22 cellular contexts compared by ENCODE assay signal in genomic region chr9:80501635-80502034, GRCh38.
DNase-seq lines count a peak whose midpoint lies in the region; ATAC-seq lines count a peak whose summit lies in the region.
"Had no signal": no experiment of that assay in that cellular context is flagged by ENCODE, and none has a peak within 500 bp of the region (broad histone marks: within the 10 kb centered on the region; RNA-seq: fewer than 3 reads in every experiment).

No MANE protein-coding gene starts in this region.

- no peaks in the 10 kb centered on the region for H3K9me3 Mint-ChIP-seq in activated CD4-positive, alpha-beta T cell treated with anti-CD3 and anti-CD28 coated beads for 36 hours (ENCODE audit: low read depth)
- H3K9me3 Mint-ChIP-seq: activated T-cell treated with anti-CD3 and anti-CD28 coated beads, Interleukin-2, amount 50 U/mL, for 24 hours had no signal

- peak; percentile 54 for DNase-seq in ELR (ENCODE audit: low read depth)
- DNase-seq in adipocyte (ENCODE audit: low read depth): peak; percentile 59
- DNase-seq in fibroblast of gingiva (ENCODE audit: low read depth): peak; percentile 13
- peak; percentile 39 for DNase-seq in myocyte (ENCODE audit: low read depth)
- DNase-seq in NCI-H2171 treated with DMSO at 0.1 percent for 48 hours (lab: John Stamatoyannopoulos, UW): no peak
- no peak for DNase-seq in activated CD8-positive, alpha-beta memory T cell treated with anti-CD3 and anti-CD28 coated beads for 24 hours
- DNase-seq in activated CD4-positive, alpha-beta T cell treated with anti-CD3 and anti-CD28 coated beads for 36 hours: no peak
- DNase-seq: activated CD8-positive, alpha-beta T cell treated with anti-CD3 and anti-CD28 coated beads, Interleukin-2, amount 10 ng/mL, durations not matched to agents 7 days and 5 days; activated T-cell treated with anti-CD3 and anti-CD28 coated beads, Interleukin-2, amount 50 U/mL, for 24 hours; adrenal gland; dermis blood vessel endothelial cell; left colon; NCI-H1092; NCI-H2029 treated with DMSO at 0.1 percent for 48 hours; NCI-H446; SHP77; sigmoid colon; uterus had no signal

- no peaks in the 10 kb centered on the region for H3K9me3 ChIP-seq in adipocyte (ENCODE audit: control insufficient read depth, low read length)
- H3K9me3 ChIP-seq: adrenal gland, HAP-1, sigmoid colon, uterus had no signal

- H3K4me1 ChIP-seq in adipocyte (ENCODE audit: control insufficient read depth, insufficient read depth, low read length): no peaks in the 10 kb centered on the region
- H3K4me1 ChIP-seq: adrenal gland, HAP-1, uterus had no signal

- H3K27me3 ChIP-seq in adipocyte (replicated peaks; ENCODE audit: control insufficient read depth, insufficient read depth, low read length): no peaks in the 10 kb centered on the region
- H3K27me3 ChIP-seq: adrenal gland, sigmoid colon, uterus had no signal

- H3K4me1 Mint-ChIP-seq in activated CD4-positive, alpha-beta T cell treated with anti-CD3 and anti-CD28 coated beads for 36 hours: no peaks in the 10 kb centered on the region

- H3K4me3 ChIP-seq in adipocyte (ENCODE audit: low read length): no peak overlapping the region
- H3K4me3 ChIP-seq: adrenal gland, HAP-1, sigmoid colon, uterus had no signal

- H3K36me3 ChIP-seq in adipocyte (ENCODE audit: control insufficient read depth, insufficient read depth, low read length, severe bottlenecking): no peaks in the 10 kb centered on the region
- H3K36me3 ChIP-seq: adrenal gland, HAP-1, sigmoid colon, uterus had no signal

- intact Hi-C loops in activated CD4-positive, alpha-beta T cell treated with anti-CD3 and anti-CD28 coated beads for 36 hours (cut with DNase I, micrococcal nuclease): no loop called here

- POLR2A ChIA-PET in activated CD4-positive, alpha-beta T cell treated with anti-CD3 and anti-CD28 coated beads for 36 hours (lab: Charles Lee): no interaction called here

- no peaks in the 10 kb centered on the region for H3K27me3 Mint-ChIP-seq in activated CD4-positive, alpha-beta T cell treated with anti-CD3 and anti-CD28 coated beads for 36 hours
- H3K27me3 Mint-ChIP-seq: activated T-cell treated with anti-CD3 and anti-CD28 coated beads, Interleukin-2, amount 50 U/mL, for 24 hours had no signal

- CTCF ChIA-PET in activated CD4-positive, alpha-beta T cell treated with anti-CD3 and anti-CD28 coated beads for 36 hours (lab: Charles Lee): interaction anchor here (1.0 kb wide), 1 partner anchor 8 kb away, joined by 3 read pairs; no protein-coding TSS in a partner anchor

- no peak for ATAC-seq in GM21717 (IDR thresholded peaks at IDR 0.05; ENCODE audit: unreplicated experiment)
- ATAC-seq in activated CD4-positive, alpha-beta T cell treated with anti-CD3 and anti-CD28 coated beads for 36 hours: no peak
- ATAC-seq: activated CD8-positive, alpha-beta T cell treated with anti-CD3 and anti-CD28 coated beads, Interleukin-2, amount 10 ng/mL, durations not matched to agents 7 days and 5 days; left colon had no signal

- H3K36me3 Mint-ChIP-seq in activated CD4-positive, alpha-beta T cell treated with anti-CD3 and anti-CD28 coated beads for 36 hours (ENCODE audit: low read depth): no peaks in the 10 kb centered on the region

- no peak overlapping the region for H3K4me3 Mint-ChIP-seq in activated CD4-positive, alpha-beta T cell treated with anti-CD3 and anti-CD28 coated beads for 36 hours
- H3K4me3 Mint-ChIP-seq: activated CD8-positive, alpha-beta T cell treated with anti-CD3 and anti-CD28 coated beads, Interleukin-2, amount 10 ng/mL, durations not matched to agents 7 days and 5 days; activated T-cell treated with anti-CD3 and anti-CD28 coated beads, Interleukin-2, amount 50 U/mL, for 24 hours; neural crest cell had no signal

- H3K9ac ChIP-seq in adipocyte (ENCODE audit: low read length): no peak overlapping the region
- H3K9ac ChIP-seq: KMS-11 had no signal

- H3K27ac Mint-ChIP-seq in activated CD4-positive, alpha-beta T cell treated with anti-CD3 and anti-CD28 coated beads for 36 hours: no peak overlapping the region
- H3K27ac Mint-ChIP-seq: activated CD8-positive, alpha-beta T cell treated with anti-CD3 and anti-CD28 coated beads, Interleukin-2, amount 10 ng/mL, durations not matched to agents 7 days and 5 days; activated T-cell treated with anti-CD3 and anti-CD28 coated beads, Interleukin-2, amount 50 U/mL, for 24 hours had no signal

Comparison
In these comparisons a context has a peak if more than half of its experiments do, and no peak if none do; other contexts are left out.
1. DNase-seq: peak in ELR (single experiment), adipocyte (single experiment), fibroblast of gingiva (single experiment) and myocyte (single experiment); none in NCI-H2171 treated with DMSO at 0.1 percent for 48 hours (single experiment), activated CD8-positive, alpha-beta memory T cell treated with anti-CD3 and anti-CD28 coated beads for 24 hours (single experiment) and activated CD4-positive, alpha-beta T cell treated with anti-CD3 and anti-CD28 coated beads for 36 hours (single experiment).